Comparison of ENCODE assay signal across 8 cellular contexts in the genomic region with DNA sequence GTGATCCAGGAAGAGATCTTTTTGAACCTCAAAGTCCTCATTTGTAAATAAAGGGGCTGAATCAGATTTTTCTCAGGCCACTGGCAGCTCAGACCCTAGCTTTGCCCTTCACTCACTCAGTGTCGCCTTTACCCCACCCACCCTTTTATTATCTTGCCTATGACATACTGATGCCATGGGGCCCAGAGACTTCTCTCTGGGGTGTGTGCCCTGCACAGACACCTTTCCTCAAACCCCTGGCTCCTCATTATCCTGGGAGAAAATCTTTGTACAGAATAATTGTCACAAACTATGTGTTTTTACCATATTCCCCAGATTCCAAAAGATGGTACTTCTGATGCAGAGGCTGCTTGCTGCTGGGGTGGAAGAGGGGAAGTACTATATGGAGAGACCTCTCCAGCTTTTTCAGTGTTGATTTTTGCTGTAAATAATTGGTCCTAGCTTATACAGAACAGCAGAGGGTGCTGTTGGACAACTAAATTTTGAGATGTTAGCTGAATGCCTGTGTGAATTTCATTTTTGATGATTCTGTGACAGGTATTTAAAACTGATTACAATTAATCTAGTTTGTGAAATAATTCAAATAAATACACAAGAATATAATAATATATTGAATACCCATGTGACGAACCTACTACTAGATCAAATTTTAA. TPM values are rescaled to one million over a fixed set of nuclear protein-coding genes. Genes with fewer than 3 reads are reported as not detected.
A peak's percentile ranks its signal among the peaks of the same experiment; 100 is the strongest.
DNase-seq lines count a peak whose midpoint lies in the region; ATAC-seq and TF ChIP-seq lines count a peak whose summit lies in the region.

No MANE protein-coding gene starts in this region.

- no peaks in the 10 kb centered on the region for H3K4me1 ChIP-seq in hepatocyte (ENCODE audit: insufficient read depth)

- intact Hi-C loops in activated CD8-positive, alpha-beta T cell treated with anti-CD3 and anti-CD28 coated beads for 36 hours (cut with micrococcal nuclease): no loop called here
- intact Hi-C loops in activated naive CD4-positive, alpha-beta T cell treated with anti-CD3 and anti-CD28 coated beads for 36 hours (cut with micrococcal nuclease): loop anchor here (1.0 kb wide), 5 partner anchors 152 to 371 kb away; a partner anchor contains a TSS

- DNase-seq in DMS153 (lab: John Stamatoyannopoulos, UW) (peak; percentile 37), NCI-H2029 treated with DMSO at 0.1 percent for 48 hours (lab: John Stamatoyannopoulos, UW) (peak; percentile 45), hepatocyte (ENCODE audit: low spot score) (peak; percentile 66), superior temporal gyrus (ENCODE audit: extremely low spot score) (peak; percentile 84), NCI-H128 (lab: John Stamatoyannopoulos, UW; ENCODE audit: unreplicated experiment) (no peak)
- peak; percentile 24 for DNase-seq in activated CD8-positive, alpha-beta T cell treated with anti-CD3 and anti-CD28 coated beads for 36 hours
- DNase-seq in activated naive CD4-positive, alpha-beta T cell treated with anti-CD3 and anti-CD28 coated beads for 36 hours: no peak

- H3K27ac ChIP-seq in hepatocyte: no peak overlapping the region

- H2AFZ ChIP-seq in hepatocyte: no peak overlapping the region

- CTCF ChIA-PET in activated CD8-positive, alpha-beta T cell treated with anti-CD3 and anti-CD28 coated beads for 36 hours (lab: Charles Lee): interaction anchor here (0.6 to 4.1 kb wide), 33 partner anchors 9 to 440 kb away, joined by 3 to 43 read pairs (median 5); no protein-coding TSS in a partner anchor
- CTCF ChIA-PET in activated naive CD4-positive, alpha-beta T cell treated with anti-CD3 and anti-CD28 coated beads for 36 hours (lab: Charles Lee): interaction anchor here (0.7 to 3.7 kb wide), 30 partner anchors 9 to 404 kb away, joined by 3 to 32 read pairs (median 4); a partner anchor contains a TSS

- TF ChIP-seq CTCF in activated CD8-positive, alpha-beta T cell treated with anti-CD3 and anti-CD28 coated beads for 36 hours (IDR thresholded peaks at IDR 0.05): peak; percentile 73
- TF ChIP-seq CTCF in hepatocyte (IDR thresholded peaks at IDR 0.05; ENCODE audit: poor library complexity): peak; percentile 67

- H3K9me2 ChIP-seq in hepatocyte (replicated peaks; ENCODE audit: insufficient read depth): no peaks in the 10 kb centered on the region

- no peaks in the 10 kb centered on the region for H4K20me1 ChIP-seq in hepatocyte (ENCODE audit: insufficient read depth, poor library complexity, severe bottlenecking)

- H3K27ac Mint-ChIP-seq in activated CD8-positive, alpha-beta T cell treated with anti-CD3 and anti-CD28 coated beads for 36 hours: no peak overlapping the region
- no peak overlapping the region for H3K27ac Mint-ChIP-seq in activated naive CD4-positive, alpha-beta T cell treated with anti-CD3 and anti-CD28 coated beads for 36 hours

- H3K4me3 Mint-ChIP-seq in activated CD8-positive, alpha-beta T cell treated with anti-CD3 and anti-CD28 coated beads for 36 hours: no peak overlapping the region
- no peak overlapping the region for H3K4me3 Mint-ChIP-seq in activated naive CD4-positive, alpha-beta T cell treated with anti-CD3 and anti-CD28 coated beads for 36 hours

- H3K9me3 ChIP-seq in hepatocyte (ENCODE audit: low read depth): no peaks in the 10 kb centered on the region

- no peaks in the 10 kb centered on the region for H3K9me3 Mint-ChIP-seq in activated CD8-positive, alpha-beta T cell treated with anti-CD3 and anti-CD28 coated beads for 36 hours
- no peaks in the 10 kb centered on the region for H3K9me3 Mint-ChIP-seq in activated naive CD4-positive, alpha-beta T cell treated with anti-CD3 and anti-CD28 coated beads for 36 hours

- H3K4me2 ChIP-seq in hepatocyte: no peak overlapping the region

- no peak overlapping the region for H3K4me3 ChIP-seq in hepatocyte

- H3K4me1 Mint-ChIP-seq in activated CD8-positive, alpha-beta T cell treated with anti-CD3 and anti-CD28 coated beads for 36 hours (ENCODE audit: low read depth): no peaks in the 10 kb centered on the region
- H3K4me1 Mint-ChIP-seq in activated naive CD4-positive, alpha-beta T cell treated with anti-CD3 and anti-CD28 coated beads for 36 hours (ENCODE audit: low read depth): no peaks in the 10 kb centered on the region

- peaks cover 4% of the 10 kb centered on the region for H3K27me3 Mint-ChIP-seq in activated CD8-positive, alpha-beta T cell treated with anti-CD3 and anti-CD28 coated beads for 36 hours
- no peaks in the 10 kb centered on the region for H3K27me3 Mint-ChIP-seq in activated naive CD4-positive, alpha-beta T cell treated with anti-CD3 and anti-CD28 coated beads for 36 hours (ENCODE audit: low read depth)

- POLR2A ChIA-PET in activated CD8-positive, alpha-beta T cell treated with anti-CD3 and anti-CD28 coated beads for 36 hours (lab: Charles Lee): interaction anchor here (0.7 kb wide), 1 partner anchor 32 kb away, joined by 3 read pairs; no protein-coding TSS in a partner anchor

- no peaks in the 10 kb centered on the region for H3K27me3 ChIP-seq in hepatocyte

- 34% methylated on average over 2 of the region's 2 CpGs for WGBS in hepatocyte (ENCODE audit: low lambda C conversion rate, missing lambda C conversion rate)

- H3K79me2 ChIP-seq in hepatocyte: no peaks in the 10 kb centered on the region

- no peaks in the 10 kb centered on the region for H3K36me3 ChIP-seq in hepatocyte (replicated peaks; ENCODE audit: insufficient read depth, low read depth)

- peak; percentile 60 for ATAC-seq in GM21360 (IDR thresholded peaks at IDR 0.05; ENCODE audit: unreplicated experiment)
- peak; percentile 47 for ATAC-seq in activated CD8-positive, alpha-beta T cell treated with anti-CD3 and anti-CD28 coated beads for 36 hours

- no peaks in the 10 kb centered on the region for H3K36me3 Mint-ChIP-seq in activated CD8-positive, alpha-beta T cell treated with anti-CD3 and anti-CD28 coated beads for 36 hours (ENCODE audit: low read depth)
- no peaks in the 10 kb centered on the region for H3K36me3 Mint-ChIP-seq in activated naive CD4-positive, alpha-beta T cell treated with anti-CD3 and anti-CD28 coated beads for 36 hours (ENCODE audit: low read depth)

RNA-seq across cellular contexts. Expression of a gene that starts 53.9 kb away (rescaled TPM):
- not detected for total RNA-seq in activated CD8-positive, alpha-beta T cell treated with anti-CD3 and anti-CD28 coated beads for 36 hours
- total RNA-seq in hepatocyte: not detected in 2 replicates
- polyA plus RNA-seq in hepatocyte: not detected in 2 replicates
- total RNA-seq in activated naive CD4-positive, alpha-beta T cell treated with anti-CD3 and anti-CD28 coated beads for 36 hours: not detected

Comparison
In these comparisons a context has a peak if more than half of its experiments do, and no peak if none do; other contexts are left out.
1. DNase-seq: peak in DMS153 (single experiment), NCI-H2029 treated with DMSO at 0.1 percent for 48 hours (single experiment), activated CD8-positive, alpha-beta T cell treated with anti-CD3 and anti-CD28 coated beads for 36 hours (single experiment), hepatocyte (single experiment) and superior temporal gyrus (single experiment); none in activated naive CD4-positive, alpha-beta T cell treated with anti-CD3 and anti-CD28 coated beads for 36 hours (single experiment) and NCI-H128 (single experiment).